In genomic region chr2:121147766-121148165, GRCh38 we compare ENCODE assay signal across 16 cellular contexts.
A peak's percentile ranks its signal among the peaks of the same experiment; 100 is the strongest.
DNase-seq lines count a peak whose midpoint lies in the region; ATAC-seq and TF ChIP-seq lines count a peak whose summit lies in the region.
"Had no signal": no experiment of that assay in that cellular context is flagged by ENCODE, and none has a peak within 500 bp of the region (broad histone marks: within the 10 kb centered on the region; RNA-seq: fewer than 3 reads in every experiment).

No MANE protein-coding gene starts in this region.

- H3K4me1 ChIP-seq in RWPE2 (ENCODE audit: insufficient read depth, poor library complexity, severe bottlenecking): no peaks in the 10 kb centered on the region
- H3K4me1 ChIP-seq in mucosa of descending colon (ENCODE audit: low read depth): peaks cover 5% of the 10 kb centered on the region

- H3K27ac ChIP-seq in RWPE2 (ENCODE audit: poor library complexity, severe bottlenecking): peak overlapping the region; percentile 2
- H3K27ac ChIP-seq: Peyer's patch had no signal

- DNase-seq in ACHN (peak; percentile 51), RWPE2 (ENCODE audit: low spot score) (no peak), epithelial cell of proximal tubule (ENCODE audit: low read depth) (peak; percentile 42), mucosa of descending colon (no peak), putamen (ENCODE audit: low spot score) (no peak), amniotic stem cell (lab: John Stamatoyannopoulos, UW) (no peak), AG08395 (ENCODE audit: low spot score) (no peak), mucosa of gallbladder (ENCODE audit: low spot score) (no peak)
- DNase-seq: C1 segment of cervical spinal cord, NCI-H1105 treated with DMSO at 0.1 percent for 48 hours, NCI-H1694 treated with DMSO at 0.1 percent for 48 hours, NCI-H2107, NCI-H2227 treated with DMSO at 0.1 percent for 48 hours, NCI-H524, Peyer's patch, SHP77 had no signal

- no peaks in the 10 kb centered on the region for H3K27me3 ChIP-seq in RWPE2 (ENCODE audit: insufficient read depth, poor library complexity, severe bottlenecking)
- H3K27me3 ChIP-seq: Peyer's patch had no signal

- H3K9me3 ChIP-seq in RWPE2 (ENCODE audit: severe bottlenecking) (no peaks in the 10 kb centered on the region), mucosa of descending colon (no peaks in the 10 kb centered on the region)
- H3K9me3 ChIP-seq: Peyer's patch had no signal

- H3K4me3 ChIP-seq in RWPE2 (ENCODE audit: severe bottlenecking): no peak overlapping the region
- no peak overlapping the region for H3K4me3 ChIP-seq in epithelial cell of proximal tubule (ENCODE audit: low read depth, low read length)
- H3K4me3 ChIP-seq in mucosa of descending colon: no peak overlapping the region
- H3K4me3 ChIP-seq: Peyer's patch had no signal

- ATAC-seq in RWPE2 (ENCODE audit: low read depth) (peak; percentile 56), mucosa of descending colon (peak; percentile 34)

- H3K36me3 ChIP-seq in RWPE2 (ENCODE audit: low read depth) (no peaks in the 10 kb centered on the region), mucosa of descending colon (ENCODE audit: low read depth) (no peaks in the 10 kb centered on the region)
- H3K36me3 ChIP-seq: Peyer's patch had no signal

- intact Hi-C loops in mucosa of descending colon (cut with DNase I, micrococcal nuclease): no loop called here

- TF ChIP-seq CTCF in RWPE2 (IDR thresholded peaks at IDR 0.05; ENCODE audit: poor library complexity, severe bottlenecking): no peak
- no peak for TF ChIP-seq CTCF in epithelial cell of proximal tubule (conservative IDR thresholded peaks at IDR 0.05; ENCODE audit: low read depth, low read length)
- TF ChIP-seq CTCF in mucosa of descending colon (IDR thresholded peaks at IDR 0.05): no peak

- in situ Hi-C loops in ACHN (cut with HindIII; ENCODE audit: low pct_ligation_motif_present, low pct_unique_long_range_greater_than_20kb, low sequenced_read_pairs): no loop called here

Comparison
In these comparisons a context has a peak if more than half of its experiments do, and no peak if none do; other contexts are left out.
1. DNase-seq: peak in ACHN (single experiment) and epithelial cell of proximal tubule (single experiment); none in RWPE2 (single experiment), mucosa of descending colon (0 of 3), putamen (single experiment), amniotic stem cell (single experiment), AG08395 (single experiment) and mucosa of gallbladder (single experiment).